ENCODE assay signal across 20 cellular contexts in genomic region chr11:27390318-27390958, GRCh38. TPM values are rescaled to one million over a fixed set of nuclear protein-coding genes. Genes with fewer than 3 reads are reported as not detected.
DNase-seq lines count a peak whose midpoint lies in the region; ATAC-seq and TF ChIP-seq lines count a peak whose summit lies in the region.
"Had no signal": no experiment of that assay in that cellular context is flagged by ENCODE, and none has a peak within 500 bp of the region (broad histone marks: within the 10 kb centered on the region; RNA-seq: fewer than 3 reads in every experiment).

No MANE protein-coding gene starts in this region.

- H3K4me1 Mint-ChIP-seq in Caco-2 (ENCODE audit: low read depth, unreplicated experiment) (peaks cover 51% of the 10 kb centered on the region), neural crest cell (peaks cover 79% of the 10 kb centered on the region)
- peaks cover 22% of the 10 kb centered on the region for H3K4me1 Mint-ChIP-seq in activated CD8-positive, alpha-beta memory T cell treated with anti-CD3 and anti-CD28 coated beads, Interleukin-2, amount 10 ng/mL, durations not matched to agents 7 days and 5 days
- H3K4me1 Mint-ChIP-seq: T-cell had no signal

- H3K9me3 Mint-ChIP-seq in Caco-2 (ENCODE audit: unreplicated experiment) (no peaks in the 10 kb centered on the region), neural crest cell (no peaks in the 10 kb centered on the region)
- no peaks in the 10 kb centered on the region for H3K9me3 Mint-ChIP-seq in activated CD8-positive, alpha-beta memory T cell treated with anti-CD3 and anti-CD28 coated beads, Interleukin-2, amount 10 ng/mL, durations not matched to agents 7 days and 5 days (ENCODE audit: low read depth)
- H3K9me3 Mint-ChIP-seq: activated CD4-positive, alpha-beta memory T cell treated with anti-CD3 and anti-CD28 coated beads for 36 hours; activated naive CD4-positive, alpha-beta T cell treated with anti-CD3 and anti-CD28 coated beads, Interleukin-2, amount 10 ng/mL, durations not matched to agents 7 days and 5 days; stimulated activated naive CD8-positive, alpha-beta T cell treated with anti-CD3 and anti-CD28 coated beads, Interleukin-15, Interleukin-2, amounts not matched to agents 100 ng/mL and 50 ng/mL, for 24 hours; T-cell had no signal

- H2AFZ ChIP-seq in Loucy (ENCODE audit: low read length) = no peak overlapping the region

- H3K4me2 ChIP-seq in Loucy (ENCODE audit: low read depth, low read length, poor library complexity, severe bottlenecking) = no peak overlapping the region

- BruUV-seq in Caco-2 (replicated peaks; lab: Mats Ljungman, UMichigan) = no TSS peak

- CTCF ChIA-PET in Caco-2 (lab: Charles Lee) = no interaction called here
- CTCF ChIA-PET in activated CD8-positive, alpha-beta memory T cell treated with anti-CD3 and anti-CD28 coated beads, Interleukin-2, amount 10 ng/mL, durations not matched to agents 7 days and 5 days (lab: Charles Lee) = interaction anchor here (0.5 to 1.4 kb wide), 3 partner anchors 27 to 154 kb away, joined by 3 to 5 read pairs (median 3); partner anchors contain the start of gene CCDC34

- H3K36me3 ChIP-seq in Caco-2 (ENCODE audit: control insufficient read depth, insufficient read depth, low read length) = no peaks in the 10 kb centered on the region
- H3K36me3 ChIP-seq in Loucy (ENCODE audit: insufficient read depth, low read length) = no peaks in the 10 kb centered on the region
- H3K36me3 ChIP-seq in colonic mucosa = no peaks in the 10 kb centered on the region
- H3K36me3 ChIP-seq: sigmoid colon, upper lobe of right lung had no signal

- intact Hi-C loops in Caco-2 (cut with micrococcal nuclease; ENCODE audit: unreplicated experiment) (no loop called here), colonic mucosa (cut with DNase I) (loop anchor here (10.0 kb wide), 1 partner anchor 64 kb away; no protein-coding TSS in a partner anchor)

- no peak for TF ChIP-seq CTCF in Caco-2 (IDR thresholded peaks at IDR 0.05; ENCODE audit: insufficient read depth in 1 of 2, low read depth in 1 of 2, low read length in 1 of 2, severe bottlenecking in 1 of 2, unreplicated experiment in 1 of 2)
- peak; percentile 24 for TF ChIP-seq CTCF in Loucy (conservative IDR thresholded peaks at IDR 0.05; ENCODE audit: low read length)
- TF ChIP-seq CTCF in colonic mucosa (IDR thresholded peaks at IDR 0.05) = no peak
- TF ChIP-seq CTCF in neural crest cell (conservative IDR thresholded peaks at IDR 0.05) = no peak

- H3K4me3 Mint-ChIP-seq in Caco-2 (ENCODE audit: unreplicated experiment) (no peak overlapping the region), neural crest cell (no peak overlapping the region)
- no peak overlapping the region for H3K4me3 Mint-ChIP-seq in activated CD8-positive, alpha-beta memory T cell treated with anti-CD3 and anti-CD28 coated beads, Interleukin-2, amount 10 ng/mL, durations not matched to agents 7 days and 5 days
- H3K4me3 Mint-ChIP-seq: activated CD4-positive, alpha-beta memory T cell treated with anti-CD3 and anti-CD28 coated beads for 36 hours; activated naive CD4-positive, alpha-beta T cell treated with anti-CD3 and anti-CD28 coated beads, Interleukin-2, amount 10 ng/mL, durations not matched to agents 7 days and 5 days; stimulated activated naive CD8-positive, alpha-beta T cell treated with anti-CD3 and anti-CD28 coated beads, Interleukin-15, Interleukin-2, amounts not matched to agents 100 ng/mL and 50 ng/mL, for 24 hours; T-cell had no signal

- H3K4me1 ChIP-seq in Caco-2 (peaks cover 80% of the 10 kb centered on the region), Loucy (ENCODE audit: insufficient read depth, low read length, poor library complexity, severe bottlenecking) (no peaks in the 10 kb centered on the region), colonic mucosa (peaks cover 14% of the 10 kb centered on the region)
- H3K4me1 ChIP-seq: upper lobe of right lung had no signal

- no peaks in the 10 kb centered on the region for H3K27me3 Mint-ChIP-seq in Caco-2 (ENCODE audit: insufficient read depth, unreplicated experiment)
- H3K27me3 Mint-ChIP-seq in neural crest cell (ENCODE audit: low read depth) = no peaks in the 10 kb centered on the region
- H3K27me3 Mint-ChIP-seq in activated CD8-positive, alpha-beta memory T cell treated with anti-CD3 and anti-CD28 coated beads, Interleukin-2, amount 10 ng/mL, durations not matched to agents 7 days and 5 days = peaks cover 9% of the 10 kb centered on the region
- H3K27me3 Mint-ChIP-seq: stimulated activated naive CD8-positive, alpha-beta T cell treated with anti-CD3 and anti-CD28 coated beads, Interleukin-15, Interleukin-2, amounts not matched to agents 100 ng/mL and 50 ng/mL, for 24 hours; T-cell had no signal

- H3F3A ChIP-seq in Loucy (ENCODE audit: low read depth) = no peaks in the 10 kb centered on the region

- H3K27me3 ChIP-seq in Caco-2 (replicated peaks; ENCODE audit: control insufficient read depth, insufficient read depth, low read length) (no peaks in the 10 kb centered on the region), Loucy (ENCODE audit: insufficient read depth, low read length, poor library complexity, severe bottlenecking) (no peaks in the 10 kb centered on the region), colonic mucosa (no peaks in the 10 kb centered on the region)
- H3K27me3 ChIP-seq: sigmoid colon, upper lobe of right lung had no signal

- DNase-seq in Caco-2 (no peak), colonic mucosa (no peak), neural crest cell (ENCODE audit: low read depth, low spot score) (no peak), caudate nucleus (lab: John Stamatoyannopoulos, UW) (no peak), HuH-7 (ENCODE audit: low spot score) (no peak), H4 (ENCODE audit: low spot score) (no peak)
- no peak for DNase-seq in activated CD8-positive, alpha-beta memory T cell treated with anti-CD3 and anti-CD28 coated beads, Interleukin-2, amount 10 ng/mL, durations not matched to agents 7 days and 5 days
- DNase-seq: activated CD4-positive, alpha-beta memory T cell treated with anti-CD3 and anti-CD28 coated beads for 36 hours; activated naive CD4-positive, alpha-beta T cell treated with anti-CD3 and anti-CD28 coated beads, Interleukin-2, amount 10 ng/mL, durations not matched to agents 7 days and 5 days; activated T-cell treated with anti-CD3 and anti-CD28 coated beads, Interleukin-2, amount 50 U/mL, for 1 hour; foreskin melanocyte; mucosa of descending colon; NCI-H1694; sigmoid colon; stimulated activated CD4-positive, alpha-beta T cell treated with anti-CD3 and anti-CD28 coated beads, Interleukin-1b, Interleukin-23, amount 100 ng/mL, for 48 hours; T-cell; upper lobe of right lung had no signal

- H3K9me3 ChIP-seq in Caco-2 = no peaks in the 10 kb centered on the region
- H3K9me3 ChIP-seq in Loucy (ENCODE audit: insufficient read depth, low read depth, low read length) = no peaks in the 10 kb centered on the region
- no peaks in the 10 kb centered on the region for H3K9me3 ChIP-seq in colonic mucosa
- H3K9me3 ChIP-seq: mucosa of descending colon, sigmoid colon, upper lobe of right lung had no signal

- H3K9ac ChIP-seq in Loucy (ENCODE audit: low read depth, low read length, poor library complexity, severe bottlenecking) = no peak overlapping the region
- H3K9ac ChIP-seq in colonic mucosa (ENCODE audit: low read depth in 2 of 2, low read length in 2 of 2) = no peak overlapping the region

- peaks cover 6% of the 10 kb centered on the region for H3K36me3 Mint-ChIP-seq in Caco-2 (ENCODE audit: insufficient read depth, unreplicated experiment)
- H3K36me3 Mint-ChIP-seq in neural crest cell (ENCODE audit: low read depth) = peaks cover 2% of the 10 kb centered on the region
- H3K36me3 Mint-ChIP-seq in activated CD8-positive, alpha-beta memory T cell treated with anti-CD3 and anti-CD28 coated beads, Interleukin-2, amount 10 ng/mL, durations not matched to agents 7 days and 5 days = no peaks in the 10 kb centered on the region
- H3K36me3 Mint-ChIP-seq: activated CD4-positive, alpha-beta memory T cell treated with anti-CD3 and anti-CD28 coated beads for 36 hours; activated naive CD4-positive, alpha-beta T cell treated with anti-CD3 and anti-CD28 coated beads, Interleukin-2, amount 10 ng/mL, durations not matched to agents 7 days and 5 days; T-cell had no signal

- H3K79me2 ChIP-seq in Loucy (ENCODE audit: insufficient read depth, low read length) = no peaks in the 10 kb centered on the region

- H3K4me3 ChIP-seq in Caco-2 (ENCODE audit: low read depth, low read length) = no peak overlapping the region
- no peak overlapping the region for H3K4me3 ChIP-seq in Loucy (ENCODE audit: low read length, poor library complexity, severe bottlenecking)
- H3K4me3 ChIP-seq in colonic mucosa = no peak overlapping the region
- H3K4me3 ChIP-seq: coronary artery, mucosa of descending colon, sigmoid colon, upper lobe of right lung had no signal

- no peaks in the 10 kb centered on the region for H3K9me2 ChIP-seq in Loucy (replicated peaks; ENCODE audit: low read depth, low read length)

- no peaks in the 10 kb centered on the region for H4K20me1 ChIP-seq in Loucy (ENCODE audit: insufficient read depth, low read length, poor library complexity, severe bottlenecking)

- POLR2A ChIA-PET in Caco-2 (lab: Charles Lee) = no interaction called here

- H3K27ac Mint-ChIP-seq in Caco-2 (ENCODE audit: unreplicated experiment) (peak overlapping the region; percentile 42), neural crest cell (ENCODE audit: unreplicated experiment) (peak overlapping the region; percentile 39)
- H3K27ac Mint-ChIP-seq in activated CD8-positive, alpha-beta memory T cell treated with anti-CD3 and anti-CD28 coated beads, Interleukin-2, amount 10 ng/mL, durations not matched to agents 7 days and 5 days = no peak overlapping the region
- H3K27ac Mint-ChIP-seq: activated CD4-positive, alpha-beta memory T cell treated with anti-CD3 and anti-CD28 coated beads for 36 hours; activated naive CD4-positive, alpha-beta T cell treated with anti-CD3 and anti-CD28 coated beads, Interleukin-2, amount 10 ng/mL, durations not matched to agents 7 days and 5 days; stimulated activated naive CD8-positive, alpha-beta T cell treated with anti-CD3 and anti-CD28 coated beads, Interleukin-15, Interleukin-2, amounts not matched to agents 100 ng/mL and 50 ng/mL, for 24 hours; T-cell had no signal

- ATAC-seq in activated CD8-positive, alpha-beta memory T cell treated with anti-CD3 and anti-CD28 coated beads, Interleukin-2, amount 10 ng/mL, durations not matched to agents 7 days and 5 days = no peak
- ATAC-seq: T-cell, upper lobe of right lung had no signal

- H3K27ac ChIP-seq in colonic mucosa = peak overlapping the region; percentile 8
- no peak overlapping the region for H3K27ac ChIP-seq in caudate nucleus (ENCODE audit: low read depth, low read length)
- H3K27ac ChIP-seq: sigmoid colon, upper lobe of right lung had no signal

RNA-seq across cellular contexts. Expression of gene CCDC34, which starts 27.4 kb away (rescaled TPM):
- total RNA-seq in Caco-2 (2022) (25.0 and 25.7 TPM in 2 replicates), colonic mucosa (10 to 100 TPM; 10.2 to 25.6 TPM), neural crest cell (38.6 and 39.4 TPM in 2 replicates)
- total RNA-seq in activated CD8-positive, alpha-beta memory T cell treated with anti-CD3 and anti-CD28 coated beads, Interleukin-2, amount 10 ng/mL, durations not matched to agents 7 days and 5 days = 10 to 100 TPM; 17.8 to 19.2 TPM
- 29.7 and 29.8 TPM in 2 replicates for total RNA-seq in H4 (2014; rRNA removed; shearing (Covaris generic))
